Comparison of ENCODE assay signal across 11 cellular contexts in the genomic region with DNA sequence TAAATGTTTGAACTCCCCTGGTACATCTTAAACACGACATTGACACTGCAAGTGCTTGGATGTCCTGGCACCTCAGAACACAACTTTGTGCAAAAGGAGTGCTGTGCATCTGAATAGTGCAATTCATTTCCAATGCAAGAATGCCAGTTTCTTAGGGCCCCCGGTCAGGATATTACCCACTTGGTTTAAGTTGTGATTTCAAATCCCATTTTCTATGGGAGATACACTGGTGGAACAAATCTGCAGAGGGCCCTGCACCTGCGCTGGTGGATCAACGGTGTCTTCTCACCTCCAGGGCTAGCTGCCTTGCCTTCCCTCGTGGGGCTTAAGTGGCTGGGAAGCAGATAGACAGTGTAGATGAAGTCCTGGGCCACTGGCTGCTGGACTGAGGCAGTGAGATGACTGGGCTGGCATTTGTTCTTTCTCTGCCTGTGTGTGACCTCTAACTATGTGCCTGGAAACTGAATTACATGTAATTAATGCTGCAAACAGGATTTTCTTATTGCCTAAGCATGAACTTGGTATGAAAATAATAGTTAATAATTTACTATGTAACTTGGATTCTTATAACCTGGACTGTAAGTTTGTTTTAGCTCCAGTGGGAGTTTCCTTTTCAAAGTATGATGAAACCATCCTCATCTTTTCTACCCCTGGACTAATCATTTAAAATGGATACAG. TPM values are rescaled to one million over a fixed set of nuclear protein-coding genes. Genes with fewer than 3 reads are reported as not detected.
DNase-seq lines count a peak whose midpoint lies in the region; ATAC-seq, FAIRE-seq and TF ChIP-seq lines count a peak whose summit lies in the region.
"Had no signal": no experiment of that assay in that cellular context is flagged by ENCODE, and none has a peak within 500 bp of the region (broad histone marks: within the 10 kb centered on the region; RNA-seq: fewer than 3 reads in every experiment).

No MANE protein-coding gene starts in this region.

- POLR2A ChIA-PET in activated CD4-positive, alpha-beta memory T cell treated with anti-CD3 and anti-CD28 coated beads for 36 hours (lab: Charles Lee) = no interaction called here
- POLR2A ChIA-PET in activated CD4-positive, alpha-beta memory T cell treated with anti-CD3 and anti-CD28 coated beads, Interleukin-2, amount 10 ng/mL, durations not matched to agents 7 days and 5 days (lab: Charles Lee) = interaction anchor here (1.0 to 1.4 kb wide), 4 partner anchors 10 to 21 kb away, joined by 3 to 8 read pairs (median 4); a partner anchor contains a TSS
- POLR2A ChIA-PET in K562 (lab: Yijun Ruan, JAX) = interaction anchor here (0.6 to 3.0 kb wide), 3 partner anchors 10 to 143 kb away, joined by 3 to 16 read pairs (median 3); no protein-coding TSS in a partner anchor

- H3K4me2 ChIP-seq in K562 (ENCODE audit: insufficient read depth, low read length) = no peak overlapping the region

- H3K4me1 Mint-ChIP-seq in activated CD4-positive, alpha-beta memory T cell treated with anti-CD3 and anti-CD28 coated beads for 36 hours (ENCODE audit: low read depth) = peaks cover 93% of the 10 kb centered on the region
- peaks cover 84% of the 10 kb centered on the region for H3K4me1 Mint-ChIP-seq in activated CD4-positive, alpha-beta memory T cell treated with anti-CD3 and anti-CD28 coated beads, Interleukin-2, amount 10 ng/mL, durations not matched to agents 7 days and 5 days

- DNase-seq in activated CD4-positive, alpha-beta memory T cell treated with anti-CD3 and anti-CD28 coated beads for 36 hours = no peak
- DNase-seq in activated CD4-positive, alpha-beta memory T cell treated with anti-CD3 and anti-CD28 coated beads, Interleukin-2, amount 10 ng/mL, durations not matched to agents 7 days and 5 days = no peak
- DNase-seq in K562 (ENCODE audit: extremely low read depth in 1 of 4, low spot score in 3 of 4) = no peak
- DNase-seq in lower lobe of right lung = no peak
- no peak for DNase-seq in stomach
- no peak for DNase-seq in sigmoid colon
- no peak for DNase-seq in HUDEP-2 (lab: John Stamatoyannopoulos, UW; ENCODE audit: unreplicated experiment in 76 of 76)
- DNase-seq: activated naive CD4-positive, alpha-beta T cell treated with anti-CD3 and anti-CD28 coated beads, Interleukin-2, amount 50 U/mL, for 16 hours had no signal

- FAIRE-seq in K562 (lab: Jason Lieb, UNC) = no peak
- FAIRE-seq: endometrium had no signal

- TF ChIP-seq CTCF in K562 (IDR thresholded peaks at IDR 0.05 in 2 of 3, conservative IDR thresholded peaks at IDR 0.05 in 1 of 3; ENCODE audit: insufficient read depth in 2 of 3, low read depth in 1 of 3, low read length in 3 of 3) (no peak), lower lobe of right lung (IDR thresholded peaks at IDR 0.05) (no peak), stomach (IDR thresholded peaks at IDR 0.05) (no peak), sigmoid colon (IDR thresholded peaks at IDR 0.05) (no peak)

- H3K9me3 ChIP-seq in K562 (replicated peaks; ENCODE audit: control insufficient read depth, insufficient read depth, low read depth, low read length) (no peaks in the 10 kb centered on the region), lower lobe of right lung (no peaks in the 10 kb centered on the region), stomach (no peaks in the 10 kb centered on the region), sigmoid colon (no peaks in the 10 kb centered on the region)

- no peak for TF ChIP-seq EP300 in K562 (IDR thresholded peaks at IDR 0.05; ENCODE audit: low read length)
- TF ChIP-seq EP300 in stomach (IDR thresholded peaks at IDR 0.05) = no peak
- no peak for TF ChIP-seq EP300 in sigmoid colon (IDR thresholded peaks at IDR 0.05)

- intact Hi-C loops in activated CD4-positive, alpha-beta memory T cell treated with anti-CD3 and anti-CD28 coated beads for 36 hours (cut with micrococcal nuclease) = loop anchor here (2.0 kb wide), 1 partner anchor 14 kb away; no protein-coding TSS in a partner anchor
- intact Hi-C loops in K562 (cut with micrococcal nuclease) = no loop called here
- intact Hi-C loops in lower lobe of right lung (cut with DNase I) = no loop called here
- intact Hi-C loops in stomach (cut with DNase I; ENCODE audit: low total_unique reads) = no loop called here
- intact Hi-C loops in sigmoid colon (cut with DNase I) = loop anchor here (10.0 kb wide), 1 partner anchor 2002 kb away; no protein-coding TSS in a partner anchor

- peaks cover 69% of the 10 kb centered on the region for H3K36me3 Mint-ChIP-seq in activated CD4-positive, alpha-beta memory T cell treated with anti-CD3 and anti-CD28 coated beads for 36 hours
- peaks cover 92% of the 10 kb centered on the region for H3K36me3 Mint-ChIP-seq in activated CD4-positive, alpha-beta memory T cell treated with anti-CD3 and anti-CD28 coated beads, Interleukin-2, amount 10 ng/mL, durations not matched to agents 7 days and 5 days (ENCODE audit: low read depth)

- H3K4me3 ChIP-seq in K562 = no peak overlapping the region
- H3K4me3 ChIP-seq in lower lobe of right lung = no peak overlapping the region
- peak overlapping the region in 2 of 4 donors; percentile 0 to 33 for H3K4me3 ChIP-seq in stomach
- no peak overlapping the region for H3K4me3 ChIP-seq in sigmoid colon

- no peak overlapping the region; the same call in 2 of the 3 replicates for H3K27ac ChIP-seq in K562 (ENCODE audit: extremely low read depth, low read depth, low read length)
- no peak overlapping the region for H3K27ac ChIP-seq in lower lobe of right lung
- H3K27ac ChIP-seq in stomach = peak overlapping the region in 3 of 5 donors; percentile 36 to 49 (median 43)
- no peak overlapping the region for H3K27ac ChIP-seq in sigmoid colon
- H3K27ac ChIP-seq: HL-60 had no signal

- H3K4me3 Mint-ChIP-seq in activated CD4-positive, alpha-beta memory T cell treated with anti-CD3 and anti-CD28 coated beads for 36 hours = no peak overlapping the region
- no peak overlapping the region for H3K4me3 Mint-ChIP-seq in activated CD4-positive, alpha-beta memory T cell treated with anti-CD3 and anti-CD28 coated beads, Interleukin-2, amount 10 ng/mL, durations not matched to agents 7 days and 5 days

- peaks cover 22% of the 10 kb centered on the region for H3K9me1 ChIP-seq in K562 (ENCODE audit: control insufficient read depth, insufficient read depth, low read length)

- H3K9me3 Mint-ChIP-seq in activated CD4-positive, alpha-beta memory T cell treated with anti-CD3 and anti-CD28 coated beads for 36 hours = no peaks in the 10 kb centered on the region
- no peaks in the 10 kb centered on the region for H3K9me3 Mint-ChIP-seq in activated CD4-positive, alpha-beta memory T cell treated with anti-CD3 and anti-CD28 coated beads, Interleukin-2, amount 10 ng/mL, durations not matched to agents 7 days and 5 days

- no peak overlapping the region for H2AFZ ChIP-seq in K562 (ENCODE audit: low read depth, low read length)

- peak overlapping the region; percentile 35 for H3K27ac Mint-ChIP-seq in activated CD4-positive, alpha-beta memory T cell treated with anti-CD3 and anti-CD28 coated beads for 36 hours
- no peak overlapping the region for H3K27ac Mint-ChIP-seq in activated CD4-positive, alpha-beta memory T cell treated with anti-CD3 and anti-CD28 coated beads, Interleukin-2, amount 10 ng/mL, durations not matched to agents 7 days and 5 days

- 60% methylated on average over 5 of the region's 5 CpGs for WGBS in K562 (ENCODE audit: insufficient coverage, low coverage, missing lambda C conversion rate)
- WGBS in stomach, 5 donors = 27 to 46% (median 38%) methylated on average over 5 of the region's 5 CpGs
- 17 to 57% methylated on average over 5 of the region's 5 CpGs for WGBS in sigmoid colon, 2 donors

- H3K9ac ChIP-seq in K562 (ENCODE audit: insufficient read depth in 1 of 2, low read depth in 2 of 2, low read length in 2 of 2) = peak overlapping the region in 1 of 2 experiments; percentile 63; a peak in 1 of 4 replicates

- H3K36me3 ChIP-seq in K562 (ENCODE audit: control insufficient read depth, insufficient read depth, low read length) (peaks cover 99% of the 10 kb centered on the region), lower lobe of right lung (peaks cover 53% of the 10 kb centered on the region), stomach (peaks cover 9 to 44% (median 34%) of the 10 kb centered on the region in 4 donors), sigmoid colon (peaks cover 0 to 26% (median 2%) of the 10 kb centered on the region in 4 donors)

- in situ Hi-C loops in K562 (cut with MboI) = no loop called here

- H3K27me3 ChIP-seq in K562 (ENCODE audit: control insufficient read depth in 2 of 2, insufficient read depth in 2 of 2, low read length in 2 of 2) = no peaks in the 10 kb centered on the region
- no peaks in the 10 kb centered on the region for H3K27me3 ChIP-seq in lower lobe of right lung (ENCODE audit: low read depth)
- H3K27me3 ChIP-seq in stomach = no peaks in the 10 kb centered on the region
- no peaks in the 10 kb centered on the region for H3K27me3 ChIP-seq in sigmoid colon

- CTCF ChIA-PET in activated CD4-positive, alpha-beta memory T cell treated with anti-CD3 and anti-CD28 coated beads for 36 hours (lab: Charles Lee) = no interaction called here
- CTCF ChIA-PET in activated CD4-positive, alpha-beta memory T cell treated with anti-CD3 and anti-CD28 coated beads, Interleukin-2, amount 10 ng/mL, durations not matched to agents 7 days and 5 days (lab: Charles Lee) = no interaction called here
- CTCF ChIA-PET in K562 (lab: Yijun Ruan, JAX; ENCODE audit: low intra/inter-chr PET ratio) = no interaction called here

- BruUV-seq in K562 (replicated peaks; lab: Mats Ljungman, UMichigan) = no TSS peak

- H3K27me3 Mint-ChIP-seq in activated CD4-positive, alpha-beta memory T cell treated with anti-CD3 and anti-CD28 coated beads for 36 hours = no peaks in the 10 kb centered on the region
- H3K27me3 Mint-ChIP-seq in activated CD4-positive, alpha-beta memory T cell treated with anti-CD3 and anti-CD28 coated beads, Interleukin-2, amount 10 ng/mL, durations not matched to agents 7 days and 5 days = no peaks in the 10 kb centered on the region

- TF ChIP-seq RAD21 in K562 (CRISPR knock-in tag; conservative IDR thresholded peaks at IDR 0.05 in 1 of 2, IDR thresholded peaks at IDR 0.05 in 1 of 2) = no peak

- H3K79me2 ChIP-seq in K562 (ENCODE audit: control insufficient read depth, insufficient read depth, low read length) = peaks cover 95% of the 10 kb centered on the region

- TF ChIP-seq POLR2A in K562 (conservative IDR thresholded peaks at IDR 0.05) = peak; percentile 63
- no peak for TF ChIP-seq POLR2A in stomach (IDR thresholded peaks at IDR 0.05)
- TF ChIP-seq POLR2A in sigmoid colon (IDR thresholded peaks at IDR 0.05) = no peak

- H3K4me1 ChIP-seq in K562 (replicated peaks in 1 of 2; ENCODE audit: control insufficient read depth in 2 of 2, insufficient read depth in 2 of 2, low read length in 2 of 2) (peaks cover 3 to 19% of the 10 kb centered on the region in 2 experiments; a peak in 3 of 5 replicates), lower lobe of right lung (peaks cover 96% of the 10 kb centered on the region), stomach (peaks cover 66 to 99% (median 79%) of the 10 kb centered on the region in 4 donors), sigmoid colon (peaks cover 0 to 80% (median 72%) of the 10 kb centered on the region in 4 donors)

- ATAC-seq in K562 = peak; percentile 51
- ATAC-seq in lower lobe of right lung = peak; percentile 34 to 70
- ATAC-seq in HG03196 (IDR thresholded peaks at IDR 0.05; ENCODE audit: unreplicated experiment) = no peak

- H4K20me1 ChIP-seq in K562 (replicated peaks; ENCODE audit: control insufficient read depth, insufficient read depth, low read length) = peaks cover 69% of the 10 kb centered on the region

RNA-seq across cellular contexts. Expression of a gene that starts 20.9 kb away (rescaled TPM):
- total RNA-seq in activated CD4-positive, alpha-beta memory T cell treated with anti-CD3 and anti-CD28 coated beads for 36 hours = 10 to 100 TPM; 47.1 to 49.1 TPM
- 10 to 100 TPM; 65.1 to 65.3 TPM for total RNA-seq in activated CD4-positive, alpha-beta memory T cell treated with anti-CD3 and anti-CD28 coated beads, Interleukin-2, amount 10 ng/mL, durations not matched to agents 7 days and 5 days
- total RNA-seq in K562 (2011; cell fraction: chromatin; rRNA removed; ENCODE audit: low replicate concordance) = 41.9 and 121 TPM in 2 replicates
- 24.8 and 28.7 TPM in 2 replicates for total RNA-seq in K562 (2011; cell fraction: nucleolus; rRNA removed)
- 80.9 and 151 TPM in 2 replicates for total RNA-seq in K562 (2011; cell fraction: nucleoplasm; rRNA removed)
- 40.9 and 43.4 TPM in 2 replicates for total RNA-seq in K562 (2014; rRNA removed)
- total RNA-seq in K562 (2014; rRNA removed; fragmentation: Illumina TruSeq; extraction: Trizol) = 56.1 and 69.9 TPM in 2 replicates
- total RNA-seq in K562 (2015; rRNA removed; fragmentation: Illumina TruSeq; extraction: Trizol) = 38.3 and 40.2 TPM in 2 replicates
- 53.8 and 67.9 TPM in 2 replicates for total RNA-seq in K562 (2021)
- polyA plus RNA-seq in K562 (2011; rRNA removed) = 28.2 and 36.5 TPM in 2 replicates
- polyA plus RNA-seq in K562 (2011; cell fraction: cytosol; rRNA removed) = 9.7 and 16.7 TPM in 2 replicates
- 23.1 and 24.2 TPM in 2 replicates for polyA plus RNA-seq in K562 (2011; cell fraction: nucleus; rRNA removed)
- polyA plus RNA-seq in K562 (2012) = 17.2 and 18.7 TPM in 2 replicates
- polyA plus RNA-seq in K562 (2014; fragmentation: Illumina TruSeq; extraction: Trizol) = 27.7 and 30.7 TPM in 2 replicates
- polyA plus RNA-seq in K562 (2014; fragmentation: Nextera tagmentation; extraction: Ambion mirVana) = 10 to 100 TPM; 10.8 to 17.4 TPM
- 25.3 and 30.4 TPM in 2 replicates for polyA plus RNA-seq in K562 (2014; rRNA removed)
- polyA minus RNA-seq in K562 (2011; rRNA and poly(A)+ RNA removed) = 73.0 and 82.3 TPM in 2 replicates
- polyA minus RNA-seq in K562 (2011; cell fraction: cytosol; rRNA and poly(A)+ RNA removed) = 24.2 and 35.8 TPM in 2 replicates
- 17.8 and 27.5 TPM in 2 replicates for polyA minus RNA-seq in K562 (2011; cell fraction: nucleus; rRNA and poly(A)+ RNA removed)
- 53.1 TPM for total RNA-seq in lower lobe of right lung
- total RNA-seq in stomach = 10 to 100 TPM; 28.6 to 84.1 (median 63.4) TPM
- polyA plus RNA-seq in stomach = 10 to 100 TPM in 2 of 3 donors, 1 to 10 TPM in 1; 6.6 to 13.6 (median 11.1) TPM
- 10 to 100 TPM; 43.8 to 47.6 (median 46.2) TPM for total RNA-seq in sigmoid colon
- 10 to 100 TPM; 12.6 to 23.1 (median 19.7) TPM for polyA plus RNA-seq in sigmoid colon

Comparison
In these comparisons a context has a peak if more than half of its experiments do, and no peak if none do; other contexts are left out.
1. H3K27ac ChIP-seq: peak in stomach (3 of 5); none in K562 (single experiment), lower lobe of right lung (single experiment) and sigmoid colon (0 of 4).
2. intact Hi-C loops: an anchor here in activated CD4-positive, alpha-beta memory T cell treated with anti-CD3 and anti-CD28 coated beads for 36 hours (2.0 kb wide) and sigmoid colon (10.0 kb wide); none called in K562, lower lobe of right lung and stomach.